ENCODE assay signal across 9 cellular contexts in the genomic region with DNA sequence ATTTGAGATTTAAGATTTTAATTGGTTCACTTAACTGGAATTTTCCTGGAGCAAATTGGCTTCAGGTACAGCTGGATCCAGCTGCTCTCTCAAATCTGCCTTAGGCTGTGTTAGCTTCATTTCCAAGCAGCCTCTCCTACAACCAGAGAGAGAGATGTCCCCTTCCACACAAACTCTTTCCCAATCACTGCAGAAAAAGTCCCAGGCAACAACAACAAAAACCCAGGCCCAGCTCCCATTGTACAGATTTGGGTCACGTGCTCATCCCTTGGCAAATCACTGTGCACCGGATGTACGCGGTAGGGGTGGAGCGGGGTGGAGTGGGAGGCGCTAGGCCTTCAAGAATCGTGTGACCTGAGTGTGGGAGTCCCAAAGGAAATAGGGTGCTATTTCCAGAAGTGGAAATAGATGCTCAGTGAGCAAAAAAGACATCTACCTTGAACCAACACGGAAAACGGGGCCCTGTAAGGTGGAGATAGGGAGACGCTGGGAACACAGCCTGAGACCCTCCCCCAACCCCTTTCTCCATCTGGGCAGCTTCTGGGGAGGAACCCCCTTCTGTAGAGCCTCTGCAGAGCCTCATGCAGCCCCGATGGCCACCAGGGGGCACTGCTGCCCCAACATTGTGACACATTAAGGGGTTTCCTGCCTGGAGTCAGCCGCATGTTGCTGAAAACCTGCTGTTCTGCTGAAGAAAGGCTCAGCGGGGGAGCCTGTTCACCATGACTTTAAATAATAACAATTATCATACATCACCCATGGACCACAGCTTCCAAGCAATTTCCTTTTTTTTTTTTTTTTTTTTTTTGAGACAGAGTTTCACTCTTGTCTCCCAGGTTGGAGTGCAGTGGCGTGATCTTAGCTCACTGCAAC. TPM values are rescaled to one million over a fixed set of nuclear protein-coding genes. Genes with fewer than 3 reads are reported as not detected.
A peak's percentile ranks its signal among the peaks of the same experiment; 100 is the strongest.
DNase-seq lines count a peak whose midpoint lies in the region; ATAC-seq and TF ChIP-seq lines count a peak whose summit lies in the region.
"Had no signal": no experiment of that assay in that cellular context is flagged by ENCODE, and none has a peak within 500 bp of the region (broad histone marks: within the 10 kb centered on the region; RNA-seq: fewer than 3 reads in every experiment).

No MANE protein-coding gene starts in this region.

- H3K27me3 ChIP-seq in adrenal gland (no peaks in the 10 kb centered on the region), left ventricle myocardium inferior (ENCODE audit: low read depth) (peaks cover 11% of the 10 kb centered on the region)

- TF ChIP-seq POLR2A in adrenal gland (IDR thresholded peaks at IDR 0.05): no peak

- no peak overlapping the region for H3K27ac Mint-ChIP-seq in T-helper 17 cell

- intact Hi-C loops in adrenal gland (cut with DNase I) (loop anchor here in 1 of 2 donors (10.0 kb wide), 1 partner anchor 68 kb away; a partner anchor contains a TSS), left ventricle myocardium inferior (cut with micrococcal nuclease) (no loop called here)

- ATAC-seq in T-helper 17 cell: peak; percentile 96

- H3K9me3 ChIP-seq in T-helper 17 cell (ENCODE audit: control insufficient read depth, low read length, poor library complexity, severe bottlenecking) (no peaks in the 10 kb centered on the region), adrenal gland (replicated peaks in 1 of 3) (no peaks in the 10 kb centered on the region), left ventricle myocardium inferior (replicated peaks) (peaks cover 14% of the 10 kb centered on the region)

- 18 to 23% (median 21%) methylated on average over 13 to 14 of the region's 14 CpGs for WGBS in adrenal gland, 4 donors

- no peak overlapping the region for H3K4me3 Mint-ChIP-seq in T-helper 17 cell

- no peaks in the 10 kb centered on the region for H3K36me3 ChIP-seq in adrenal gland (replicated peaks in 1 of 2)
- no peaks in the 10 kb centered on the region for H3K36me3 ChIP-seq in left ventricle myocardium inferior

- DNase-seq in DMS 273 treated with DMSO at 0.1 percent for 48 hours (lab: John Stamatoyannopoulos, UW): peak; percentile 56
- DNase-seq in H4 (ENCODE audit: low spot score): peak; percentile 92
- peak; percentile 31 for DNase-seq in NCI-H1105 treated with DMSO at 0.1 percent for 48 hours (lab: John Stamatoyannopoulos, UW)
- DNase-seq in T-helper 17 cell: peak; percentile 73 to 91 (median 78)
- DNase-seq in adrenal gland: peak; percentile 81 to 91 (median 85)
- DNase-seq in left ventricle myocardium inferior: peak; percentile 82
- peak; percentile 50 for DNase-seq in renal cortical epithelial cell (ENCODE audit: low read depth)
- DNase-seq in cortex of kidney (lab: John Stamatoyannopoulos, UW): no peak

- H3K4me3 ChIP-seq in adrenal gland: no peak overlapping the region
- H3K4me3 ChIP-seq in left ventricle myocardium inferior: no peak overlapping the region

- H3K27ac ChIP-seq in adrenal gland: no peak overlapping the region
- H3K27ac ChIP-seq in left ventricle myocardium inferior (replicated peaks): no peak overlapping the region
- H3K27ac ChIP-seq: epithelial cell of prostate had no signal

- H3K4me1 ChIP-seq in adrenal gland (replicated peaks in 1 of 2) (no peaks in the 10 kb centered on the region), left ventricle myocardium inferior (no peaks in the 10 kb centered on the region)

- no peaks in the 10 kb centered on the region for H3K4me1 Mint-ChIP-seq in T-helper 17 cell

- TF ChIP-seq CTCF in adrenal gland (IDR thresholded peaks at IDR 0.05) (peak; percentile 81 to 91 (median 86)), left ventricle myocardium inferior (IDR thresholded peaks at IDR 0.05; ENCODE audit: borderline replicate concordance) (peak; percentile 84)

- no peaks in the 10 kb centered on the region for H3K27me3 Mint-ChIP-seq in T-helper 17 cell

- no peaks in the 10 kb centered on the region for H3K36me3 Mint-ChIP-seq in T-helper 17 cell (ENCODE audit: low read depth)

RNA-seq across cellular contexts. Expression of a gene that starts 25.4 kb away (rescaled TPM):
- total RNA-seq in H4 (2014; rRNA removed; shearing (Covaris generic)): not detected in 2 replicates
- total RNA-seq in T-helper 17 cell: under 1 TPM in 1 of 2 donors, not detected in 1; 0.89 TPM
- total RNA-seq in adrenal gland: 1 to 10 TPM in 2 of 8 donors, under 1 TPM in 5, not detected in 1; 0.20 to 2.6 (median 0.87) TPM
- 1 to 10 TPM in 1 of 3 donors, under 1 TPM in 1, not detected in 1; 0.88 to 1.7 TPM for polyA plus RNA-seq in adrenal gland
- total RNA-seq in left ventricle myocardium inferior: 3.4 TPM
- 1.2 and 4.2 TPM in 2 replicates for total RNA-seq in renal cortical epithelial cell

RNA-seq across cellular contexts. Expression of a gene that starts 36.7 kb away (rescaled TPM):
- 9.3 and 9.5 TPM in 2 replicates for total RNA-seq in H4 (2014; rRNA removed; shearing (Covaris generic))
- total RNA-seq in T-helper 17 cell (1 to 10 TPM; 1.9 to 6.2 TPM), adrenal gland (10 to 100 TPM in 6 of 8 donors, 1 to 10 TPM in 2; 9.5 to 34.5 (median 15.8) TPM), left ventricle myocardium inferior (52.8 TPM), renal cortical epithelial cell (0.52 and 2.7 TPM in 2 replicates)
- 10 to 100 TPM in 2 of 3 donors, 1 to 10 TPM in 1; 4.4 to 13.2 (median 11.6) TPM for polyA plus RNA-seq in adrenal gland

RNA-seq across cellular contexts. Expression of a gene that starts 48.7 kb away (rescaled TPM):
- not detected in 2 replicates for total RNA-seq in H4 (2014; rRNA removed; shearing (Covaris generic))
- total RNA-seq in T-helper 17 cell (not detected), adrenal gland (1 to 10 TPM in 2 of 8 donors, under 1 TPM in 3, not detected in 3; 0.34 to 4.6 (median 0.75) TPM), left ventricle myocardium inferior (1.1 TPM), renal cortical epithelial cell (not detected in 2 replicates)
- 1 to 10 TPM in 2 of 3 donors, under 1 TPM in 1; 0.35 to 4.0 (median 4.0) TPM for polyA plus RNA-seq in adrenal gland
